Comparison of ENCODE assay signal across 13 cellular contexts in the genomic region with DNA sequence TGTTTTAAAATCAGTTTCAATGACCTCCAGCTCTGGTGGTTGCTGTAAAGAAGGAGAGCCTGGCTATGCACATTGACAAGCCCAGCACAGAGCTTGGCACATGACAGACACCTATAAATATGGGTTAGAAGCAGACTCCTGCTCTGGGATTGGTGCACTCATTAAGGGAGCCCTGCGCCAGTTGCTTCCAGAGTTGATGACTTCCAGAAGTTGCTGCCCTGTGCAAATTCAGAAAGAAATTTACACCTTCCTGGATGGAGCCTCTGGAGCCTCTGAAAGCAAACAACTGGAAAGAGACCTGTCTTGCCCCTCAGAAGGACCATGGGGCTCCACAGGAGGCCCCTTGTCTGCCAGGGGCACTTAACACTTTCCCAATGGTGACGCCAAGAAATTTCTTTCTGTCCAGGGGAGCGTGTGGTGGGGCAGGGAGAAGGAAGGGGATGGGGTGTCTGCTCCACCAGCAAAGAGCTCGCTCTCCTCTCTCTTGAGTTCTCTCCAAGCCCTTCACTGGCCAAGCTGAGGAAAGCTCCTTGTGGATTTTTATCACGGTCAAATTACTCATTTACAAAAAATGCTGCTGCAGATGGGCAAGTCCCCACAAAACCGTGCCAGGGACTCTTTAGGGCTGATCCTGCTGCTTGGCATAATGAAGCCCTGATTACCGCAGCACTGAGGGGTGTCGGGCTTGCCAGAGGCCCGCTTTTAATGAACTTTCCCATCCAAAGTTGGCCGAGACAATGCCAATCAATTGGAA.
DNase-seq lines count a peak whose midpoint lies in the region; ATAC-seq and TF ChIP-seq lines count a peak whose summit lies in the region.
"Had no signal": no experiment of that assay in that cellular context is flagged by ENCODE, and none has a peak within 500 bp of the region (broad histone marks: within the 10 kb centered on the region; RNA-seq: fewer than 3 reads in every experiment).

No MANE protein-coding gene starts in this region.

- no peak overlapping the region for H3K4me3 ChIP-seq in fibroblast of lung (replicated peaks in 1 of 4; ENCODE audit: control extremely low read depth in 1 of 4, insufficient read depth in 1 of 4, low read depth in 3 of 4, low read length in 4 of 4)
- H3K4me3 ChIP-seq in gastrocnemius medialis, result no peak overlapping the region
- H3K4me3 ChIP-seq: ovary had no signal

- no peak overlapping the region for H2AFZ ChIP-seq in fibroblast of lung (ENCODE audit: low read length)

- H3K4me1 ChIP-seq in fibroblast of lung (ENCODE audit: control insufficient read depth, extremely low read depth, insufficient read depth, low read length) (no peaks in the 10 kb centered on the region), gastrocnemius medialis (no peaks in the 10 kb centered on the region)

- in situ Hi-C loops in gastrocnemius medialis (cut with MboI; ENCODE audit: low sequenced_read_pairs in 4 of 4), result no loop called here

- H3K9me3 ChIP-seq in fibroblast of lung (ENCODE audit: control insufficient read depth, insufficient read depth, low read depth, low read length) (no peaks in the 10 kb centered on the region), gastrocnemius medialis (no peaks in the 10 kb centered on the region)
- H3K9me3 ChIP-seq: ovary had no signal

- POLR2A ChIA-PET in RWPE1 (lab: Yijun Ruan, JAX; ENCODE audit: low non-redundant PET), result no interaction called here

- peak overlapping the region; percentile 83 for H3K27ac ChIP-seq in RWPE1
- H3K27ac ChIP-seq in fibroblast of lung (ENCODE audit: insufficient read depth, low read length), result no peak overlapping the region
- H3K27ac ChIP-seq in gastrocnemius medialis, result no peak overlapping the region
- H3K27ac ChIP-seq: ovary, VCaP had no signal

- no peaks in the 10 kb centered on the region for H3K36me3 ChIP-seq in fibroblast of lung (ENCODE audit: control insufficient read depth, insufficient read depth, low read length)
- H3K36me3 ChIP-seq in gastrocnemius medialis, result no peaks in the 10 kb centered on the region
- H3K36me3 ChIP-seq: ovary had no signal

- DNase-seq in GM04503 (ENCODE audit: low read depth), result peak; percentile 80
- DNase-seq in RWPE1 (ENCODE audit: low spot score), result peak; percentile 78
- peak; percentile 55 to 95 for DNase-seq in fibroblast of lung (ENCODE audit: low read depth in 2 of 2)
- peak; percentile 26 for DNase-seq in pulmonary artery endothelial cell (ENCODE audit: low read depth, low spot score)
- no peak for DNase-seq in OCI-M1 (lab: John Stamatoyannopoulos, UW)
- DNase-seq in NCI-H2171 treated with DMSO at 0.1 percent for 48 hours (lab: John Stamatoyannopoulos, UW), result no peak
- DNase-seq in gastrocnemius medialis, result no peak
- DNase-seq: central memory CD4-positive, alpha-beta T cell; NCI-H510A; stimulated activated CD4-positive, alpha-beta T cell treated with anti-CD3 and anti-CD28 coated beads, Interleukin-2, amount 100 ng/mL, for 48 hours had no signal

- ATAC-seq in GM18858 (IDR thresholded peaks at IDR 0.05; ENCODE audit: unreplicated experiment) (no peak), gastrocnemius medialis (no peak)

- TF ChIP-seq POLR2A in gastrocnemius medialis (IDR thresholded peaks at IDR 0.05), result no peak

- peak overlapping the region; percentile 54 for H3K4me2 ChIP-seq in fibroblast of lung (ENCODE audit: extremely low read depth, insufficient read depth, low read length)

- intact Hi-C loops in gastrocnemius medialis (cut with DNase I; ENCODE audit: low total_unique reads), result no loop called here

- no peaks in the 10 kb centered on the region for H3K79me2 ChIP-seq in fibroblast of lung (ENCODE audit: control insufficient read depth, insufficient read depth, low read length)

- CTCF ChIA-PET in RWPE1 (lab: Yijun Ruan, JAX), result no interaction called here

- TF ChIP-seq CTCF in RWPE1 (conservative IDR thresholded peaks at IDR 0.05; ENCODE audit: low read depth) (no peak), fibroblast of lung (conservative IDR thresholded peaks at IDR 0.05 in 1 of 2, IDR thresholded peaks at IDR 0.05 in 1 of 2; ENCODE audit: low read depth in 1 of 2, low read length in 2 of 2) (no peak), gastrocnemius medialis (IDR thresholded peaks at IDR 0.05 in 4 of 5, conservative IDR thresholded peaks at IDR 0.05 in 1 of 5) (no peak)

- no peak overlapping the region for H3K9ac ChIP-seq in fibroblast of lung (ENCODE audit: insufficient read depth, low read length)

- no peaks in the 10 kb centered on the region for H3K27me3 ChIP-seq in fibroblast of lung (ENCODE audit: control insufficient read depth, insufficient read depth, low read length)
- H3K27me3 ChIP-seq in gastrocnemius medialis, result no peaks in the 10 kb centered on the region
- H3K27me3 ChIP-seq: ovary had no signal

- H4K20me1 ChIP-seq in fibroblast of lung (ENCODE audit: control insufficient read depth, extremely low read depth, insufficient read depth, low read length), result no peaks in the 10 kb centered on the region

Comparison
In these comparisons a context has a peak if more than half of its experiments do, and no peak if none do; other contexts are left out.
1. DNase-seq: peak in GM04503 (single experiment), RWPE1 (single experiment), fibroblast of lung (2 of 2) and pulmonary artery endothelial cell (single experiment); none in OCI-M1 (single experiment), NCI-H2171 treated with DMSO at 0.1 percent for 48 hours (single experiment) and gastrocnemius medialis (0 of 2).